ENCODE assay signal across 15 cellular contexts in genomic region chr11:12235080-12235479, GRCh38.
A peak's percentile ranks its signal among the peaks of the same experiment; 100 is the strongest.
DNase-seq lines count a peak whose midpoint lies in the region; ATAC-seq and TF ChIP-seq lines count a peak whose summit lies in the region.
"Had no signal": no experiment of that assay in that cellular context is flagged by ENCODE, and none has a peak within 500 bp of the region (broad histone marks: within the 10 kb centered on the region; RNA-seq: fewer than 3 reads in every experiment).

No MANE protein-coding gene starts in this region.

- in situ Hi-C loops in transverse colon (cut with MboI; ENCODE audit: low pct_ligation_motif_present in 1 of 4, low pct_unique_long_range_greater_than_20kb in 1 of 4, low sequenced_read_pairs in 3 of 4): loop anchor here (5.0 to 25.0 kb wide), 3 partner anchors 173 to 423 kb away; no protein-coding TSS in a partner anchor

- H3K4me3 Mint-ChIP-seq in activated naive CD8-positive, alpha-beta T cell treated with anti-CD3 and anti-CD28 coated beads, Interleukin-2, amount 50 U/mL, for 24 hours: no peak overlapping the region
- H3K4me3 Mint-ChIP-seq: IgD-negative memory B cell had no signal

- no peaks in the 10 kb centered on the region for H3K27me3 ChIP-seq in heart right ventricle
- no peaks in the 10 kb centered on the region for H3K27me3 ChIP-seq in lower lobe of right lung (ENCODE audit: low read depth)
- no peaks in the 10 kb centered on the region for H3K27me3 ChIP-seq in transverse colon
- H3K27me3 ChIP-seq: neutrophil had no signal

- intact Hi-C loops in heart right ventricle (cut with DNase I): loop anchor here in 9 of 10 donors (2.0 to 10.0 kb wide), 11 partner anchors 42 to 188 kb away; partner anchors contain the start of gene MICAL2 (in 4 of the 9)
- intact Hi-C loops in cardiac septum (cut with DNase I): loop anchor here (5.0 kb wide), 2 partner anchors 47 to 78 kb away; no protein-coding TSS in a partner anchor
- intact Hi-C loops in lower lobe of right lung (cut with DNase I): no loop called here
- intact Hi-C loops in transverse colon (cut with DNase I; ENCODE audit: low total_unique reads): loop anchor here (10.0 kb wide), 1 partner anchor 120 kb away; the partner anchor contains the start of gene MICAL2

- no peak for TF ChIP-seq POLR2A in transverse colon (IDR thresholded peaks at IDR 0.05)

- H3K36me3 ChIP-seq in heart right ventricle (peaks cover 0 to 74% (median 16%) of the 10 kb centered on the region in 9 donors), lower lobe of right lung (peaks cover 25% of the 10 kb centered on the region), transverse colon (peaks cover 0 to 20% (median 0%) of the 10 kb centered on the region in 4 donors)

- H3K4me3 ChIP-seq in heart right ventricle (no peak overlapping the region), lower lobe of right lung (no peak overlapping the region), transverse colon (no peak overlapping the region)

- H3K4me1 ChIP-seq in heart right ventricle (peaks cover 6 to 68% (median 38%) of the 10 kb centered on the region in 9 donors), lower lobe of right lung (peaks cover 29% of the 10 kb centered on the region), transverse colon (peaks cover 3 to 33% (median 15%) of the 10 kb centered on the region in 4 donors)

- no peaks in the 10 kb centered on the region for H3K27me3 Mint-ChIP-seq in activated naive CD8-positive, alpha-beta T cell treated with anti-CD3 and anti-CD28 coated beads, Interleukin-2, amount 50 U/mL, for 24 hours

- DNase-seq in heart right ventricle (no peak), cardiac septum (ENCODE audit: low spot score) (no peak), lower lobe of right lung (no peak), transverse colon (no peak), SKM-1 treated with dmso at 0.1 percent for 144 hours (lab: John Stamatoyannopoulos, UW; ENCODE audit: unreplicated experiment) (no peak), SW 1271 (lab: John Stamatoyannopoulos, UW) (no peak)
- DNase-seq in activated naive CD8-positive, alpha-beta T cell treated with anti-CD3 and anti-CD28 coated beads, Interleukin-2, amount 50 U/mL, for 24 hours: no peak
- DNase-seq: activated CD4-positive, CD25-positive, alpha-beta regulatory T cell; activated gamma-delta T cell; AML-193; left colon; NCI-H1417 treated with DMSO at 0.1 percent for 48 hours had no signal

- no peaks in the 10 kb centered on the region for H3K9me3 Mint-ChIP-seq in activated naive CD8-positive, alpha-beta T cell treated with anti-CD3 and anti-CD28 coated beads, Interleukin-2, amount 50 U/mL, for 24 hours
- H3K9me3 Mint-ChIP-seq: IgD-negative memory B cell had no signal

- H3K4me1 Mint-ChIP-seq in activated naive CD8-positive, alpha-beta T cell treated with anti-CD3 and anti-CD28 coated beads, Interleukin-2, amount 50 U/mL, for 24 hours: peaks cover 40% of the 10 kb centered on the region

- H3K36me3 Mint-ChIP-seq in activated naive CD8-positive, alpha-beta T cell treated with anti-CD3 and anti-CD28 coated beads, Interleukin-2, amount 50 U/mL, for 24 hours (ENCODE audit: low read depth): peaks cover 66% of the 10 kb centered on the region
- H3K36me3 Mint-ChIP-seq: IgD-negative memory B cell had no signal

- peak in 1 of 8 donors; percentile 28 for ATAC-seq in heart right ventricle
- ATAC-seq in activated naive CD8-positive, alpha-beta T cell treated with anti-CD3 and anti-CD28 coated beads, Interleukin-2, amount 50 U/mL, for 24 hours: no peak
- no peak for ATAC-seq in lower lobe of right lung
- ATAC-seq in GM18517 (IDR thresholded peaks at IDR 0.05; ENCODE audit: unreplicated experiment): no peak

- H3K27ac ChIP-seq in heart right ventricle: peak overlapping the region in 6 of 10 donors; percentile 29 to 74 (median 62)
- peak overlapping the region; percentile 57 for H3K27ac ChIP-seq in lower lobe of right lung
- peak overlapping the region; percentile 49 to 80 (median 73) for H3K27ac ChIP-seq in transverse colon
- H3K27ac ChIP-seq: neutrophil had no signal

- TF ChIP-seq CTCF in heart right ventricle (IDR thresholded peaks at IDR 0.05) (no peak), lower lobe of right lung (IDR thresholded peaks at IDR 0.05) (no peak), transverse colon (IDR thresholded peaks at IDR 0.05) (no peak)

- peak overlapping the region; percentile 89 for H3K27ac Mint-ChIP-seq in activated naive CD8-positive, alpha-beta T cell treated with anti-CD3 and anti-CD28 coated beads, Interleukin-2, amount 50 U/mL, for 24 hours
- H3K27ac Mint-ChIP-seq: IgD-negative memory B cell had no signal

- TF ChIP-seq EP300 in transverse colon (IDR thresholded peaks at IDR 0.05; ENCODE audit: low read depth): no peak

- H3K9me3 ChIP-seq in heart right ventricle: no peaks in the 10 kb centered on the region
- no peaks in the 10 kb centered on the region for H3K9me3 ChIP-seq in lower lobe of right lung
- no peaks in the 10 kb centered on the region for H3K9me3 ChIP-seq in transverse colon
- H3K9me3 ChIP-seq: neutrophil had no signal

- 91 to 92% methylated on average over 6 of the region's 6 CpGs for WGBS in heart right ventricle, 2 donors
- 84% methylated on average over 6 of the region's 6 CpGs; no CpG with 5 or more reads in 1 of the 2 donors for WGBS in transverse colon (ENCODE audit: low coverage in 1 of 2), 2 donors
